ENCODE assay signal across 8 cellular contexts in genomic region chr9:130137870-130138653, GRCh38. TPM values are rescaled to one million over a fixed set of nuclear protein-coding genes. Genes with fewer than 3 reads are reported as not detected.
A peak's percentile ranks its signal among the peaks of the same experiment; 100 is the strongest.
DNase-seq lines count a peak whose midpoint lies in the region; ATAC-seq and TF ChIP-seq lines count a peak whose summit lies in the region.

No MANE protein-coding gene starts in this region.

- TF ChIP-seq CTCF in AG09309 (IDR thresholded peaks at IDR 0.05; ENCODE audit: control insufficient read depth, insufficient read depth, low read depth, low read length, missing control alignments) (no peak), chondrocyte (IDR thresholded peaks at IDR 0.05) (no peak), lung (IDR thresholded peaks at IDR 0.05; ENCODE audit: control extremely low read depth, extremely low read depth) (no peak)

- DNase-seq in AG09309 (ENCODE audit: low read depth) (peak; percentile 85), KBM-7 (peak; percentile 45), chondrocyte (ENCODE audit: low spot score) (no peak), lung (ENCODE audit: low spot score) (peak; percentile 37), cerebellum (ENCODE audit: low spot score) (no peak), activated gamma-delta T cell treated with Interleukin-2 at 50 U/mL for 16 hours (no peak)

- in situ Hi-C loops in KBM-7 (cut with MboI; ENCODE audit: low pct_unique_long_range_greater_than_20kb, low sequenced_read_pairs), result no loop called here

- no peaks in the 10 kb centered on the region for H3K27me3 ChIP-seq in lung (ENCODE audit: control insufficient read depth, insufficient read depth)

- 47 to 60% methylated on average over 11 to 12 of the region's 12 CpGs for WGBS in lung, 2 donors

- peaks cover 13% of the 10 kb centered on the region for H3K36me3 Mint-ChIP-seq in chondrocyte (ENCODE audit: low read depth)

- H3K4me1 Mint-ChIP-seq in chondrocyte (ENCODE audit: low read depth), result peaks cover 21% of the 10 kb centered on the region

- no peak overlapping the region for H3K27ac ChIP-seq in lung (ENCODE audit: low read depth in 1 of 2, low read length in 1 of 2)

- H3K4me3 ChIP-seq in AG09309 (ENCODE audit: control insufficient read depth, low read depth, low read length) (no peak overlapping the region), lung (no peak overlapping the region)

- H3K4me1 ChIP-seq in lung (ENCODE audit: control insufficient read depth in 2 of 2, insufficient read depth in 2 of 2, low read length in 2 of 2), result peaks cover 3 to 10% of the 10 kb centered on the region in 2 donors

- peak overlapping the region; percentile 92 for H3K27ac Mint-ChIP-seq in chondrocyte (ENCODE audit: unreplicated experiment)

- no peaks in the 10 kb centered on the region for H3K9me3 Mint-ChIP-seq in chondrocyte (ENCODE audit: low read depth)

- H3K36me3 ChIP-seq in lung (ENCODE audit: control insufficient read depth in 2 of 2, insufficient read depth in 2 of 2, low read length in 2 of 2), result peaks cover 0 to 9% of the 10 kb centered on the region in 2 donors

- H3K4me3 Mint-ChIP-seq in chondrocyte (ENCODE audit: unreplicated experiment), result no peak overlapping the region

- peak; percentile 31 for ATAC-seq in lung (ENCODE audit: insufficient read depth, low FRiP score)
- ATAC-seq in GM21717 (IDR thresholded peaks at IDR 0.05; ENCODE audit: unreplicated experiment), result no peak
- no peak for ATAC-seq in HG02981 (IDR thresholded peaks at IDR 0.05; ENCODE audit: unreplicated experiment)

- H3K9me3 ChIP-seq in lung (ENCODE audit: control insufficient read depth in 2 of 2, insufficient read depth in 1 of 2, low read length in 1 of 2), result no peaks in the 10 kb centered on the region

- no peaks in the 10 kb centered on the region for H3K27me3 Mint-ChIP-seq in chondrocyte (ENCODE audit: low read depth)

RNA-seq across cellular contexts. Expression of gene NCS1, which starts 34.1 kb away (rescaled TPM):
- total RNA-seq in chondrocyte (50.0 to 59.5 TPM (median 56.6 TPM) in 3 replicates), lung (10 to 100 TPM in 1 of 2 donors, 1 to 10 TPM in 1; 7.0 to 27.5 TPM), cerebellum (85.0 TPM)
- polyA plus RNA-seq in lung, result 1 to 10 TPM; 5.8 to 6.1 TPM

Comparison
In these comparisons a context has a peak if more than half of its experiments do, and no peak if none do; other contexts are left out.
1. DNase-seq: peak in AG09309 (single experiment), KBM-7 (single experiment) and lung (single experiment); none in chondrocyte (single experiment), cerebellum (single experiment) and activated gamma-delta T cell treated with Interleukin-2 at 50 U/mL for 16 hours (single experiment).